Comparison of ENCODE assay signal across 1 cellular context in the genomic region with DNA sequence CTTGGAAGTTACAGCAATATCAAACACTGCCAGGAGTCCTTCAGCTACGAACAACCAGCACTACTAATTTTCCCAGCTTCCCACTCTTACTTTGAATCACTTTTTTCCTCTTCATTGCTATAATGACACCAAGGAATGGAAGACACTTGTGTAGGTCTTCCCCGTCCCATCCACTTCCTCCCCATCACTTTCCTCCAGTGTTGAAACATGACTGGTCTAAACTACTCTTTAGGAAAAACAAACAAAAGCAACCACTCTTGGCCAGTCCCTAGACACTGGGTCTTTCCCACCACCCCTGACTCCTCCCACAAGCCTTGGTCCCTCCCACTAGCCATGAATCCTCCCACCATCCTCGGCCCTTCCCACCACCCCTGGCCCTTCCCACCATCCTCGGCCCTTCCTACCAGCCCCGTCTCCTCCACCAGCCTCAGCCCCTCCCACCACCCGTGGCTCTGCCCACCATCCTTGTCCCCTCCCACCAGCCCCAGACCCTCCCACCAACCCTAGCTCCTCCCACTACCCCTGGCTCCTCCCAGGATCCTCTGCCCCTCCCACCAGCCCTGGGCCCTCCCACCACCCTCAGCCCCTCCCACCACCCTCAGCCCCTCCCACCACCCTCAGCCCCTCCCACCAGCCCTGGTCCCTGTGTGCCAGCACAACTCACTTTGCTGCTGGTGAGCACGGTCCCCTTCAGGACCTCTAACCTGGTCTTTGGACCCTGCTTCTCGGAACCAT.
TF ChIP-seq lines count a peak whose summit lies in the region.

No MANE protein-coding gene starts in this region.

TF ChIP-seq in K562, 482 proteins besides CTCF, POLR2A, EP300 and RAD21 (continued from another document):
- TF ChIP-seq, protein P1, sequence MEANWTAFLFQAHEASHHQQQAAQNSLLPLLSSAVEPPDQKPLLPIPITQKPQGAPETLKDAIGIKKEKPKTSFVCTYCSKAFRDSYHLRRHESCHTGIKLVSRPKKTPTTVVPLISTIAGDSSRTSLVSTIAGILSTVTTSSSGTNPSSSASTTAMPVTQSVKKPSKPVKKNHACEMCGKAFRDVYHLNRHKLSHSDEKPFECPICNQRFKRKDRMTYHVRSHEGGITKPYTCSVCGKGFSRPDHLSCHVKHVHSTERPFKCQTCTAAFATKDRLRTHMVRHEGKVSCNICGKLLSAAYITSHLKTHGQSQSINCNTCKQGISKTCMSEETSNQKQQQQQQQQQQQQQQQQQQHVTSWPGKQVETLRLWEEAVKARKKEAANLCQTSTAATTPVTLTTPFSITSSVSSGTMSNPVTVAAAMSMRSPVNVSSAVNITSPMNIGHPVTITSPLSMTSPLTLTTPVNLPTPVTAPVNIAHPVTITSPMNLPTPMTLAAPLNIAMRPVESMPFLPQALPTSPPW (CRISPR knock-in tag; IDR thresholded peaks at IDR 0.05) = peak; percentile 49
- TF ChIP-seq, protein P2, sequence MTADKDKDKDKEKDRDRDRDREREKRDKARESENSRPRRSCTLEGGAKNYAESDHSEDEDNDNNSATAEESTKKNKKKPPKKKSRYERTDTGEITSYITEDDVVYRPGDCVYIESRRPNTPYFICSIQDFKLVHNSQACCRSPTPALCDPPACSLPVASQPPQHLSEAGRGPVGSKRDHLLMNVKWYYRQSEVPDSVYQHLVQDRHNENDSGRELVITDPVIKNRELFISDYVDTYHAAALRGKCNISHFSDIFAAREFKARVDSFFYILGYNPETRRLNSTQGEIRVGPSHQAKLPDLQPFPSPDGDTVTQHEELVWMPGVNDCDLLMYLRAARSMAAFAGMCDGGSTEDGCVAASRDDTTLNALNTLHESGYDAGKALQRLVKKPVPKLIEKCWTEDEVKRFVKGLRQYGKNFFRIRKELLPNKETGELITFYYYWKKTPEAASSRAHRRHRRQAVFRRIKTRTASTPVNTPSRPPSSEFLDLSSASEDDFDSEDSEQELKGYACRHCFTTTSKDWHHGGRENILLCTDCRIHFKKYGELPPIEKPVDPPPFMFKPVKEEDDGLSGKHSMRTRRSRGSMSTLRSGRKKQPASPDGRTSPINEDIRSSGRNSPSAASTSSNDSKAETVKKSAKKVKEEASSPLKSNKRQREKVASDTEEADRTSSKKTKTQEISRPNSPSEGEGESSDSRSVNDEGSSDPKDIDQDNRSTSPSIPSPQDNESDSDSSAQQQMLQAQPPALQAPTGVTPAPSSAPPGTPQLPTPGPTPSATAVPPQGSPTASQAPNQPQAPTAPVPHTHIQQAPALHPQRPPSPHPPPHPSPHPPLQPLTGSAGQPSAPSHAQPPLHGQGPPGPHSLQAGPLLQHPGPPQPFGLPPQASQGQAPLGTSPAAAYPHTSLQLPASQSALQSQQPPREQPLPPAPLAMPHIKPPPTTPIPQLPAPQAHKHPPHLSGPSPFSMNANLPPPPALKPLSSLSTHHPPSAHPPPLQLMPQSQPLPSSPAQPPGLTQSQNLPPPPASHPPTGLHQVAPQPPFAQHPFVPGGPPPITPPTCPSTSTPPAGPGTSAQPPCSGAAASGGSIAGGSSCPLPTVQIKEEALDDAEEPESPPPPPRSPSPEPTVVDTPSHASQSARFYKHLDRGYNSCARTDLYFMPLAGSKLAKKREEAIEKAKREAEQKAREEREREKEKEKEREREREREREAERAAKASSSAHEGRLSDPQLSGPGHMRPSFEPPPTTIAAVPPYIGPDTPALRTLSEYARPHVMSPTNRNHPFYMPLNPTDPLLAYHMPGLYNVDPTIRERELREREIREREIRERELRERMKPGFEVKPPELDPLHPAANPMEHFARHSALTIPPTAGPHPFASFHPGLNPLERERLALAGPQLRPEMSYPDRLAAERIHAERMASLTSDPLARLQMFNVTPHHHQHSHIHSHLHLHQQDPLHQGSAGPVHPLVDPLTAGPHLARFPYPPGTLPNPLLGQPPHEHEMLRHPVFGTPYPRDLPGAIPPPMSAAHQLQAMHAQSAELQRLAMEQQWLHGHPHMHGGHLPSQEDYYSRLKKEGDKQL (CRISPR knock-in tag; IDR thresholded peaks at IDR 0.05; ENCODE audit: borderline replicate concordance) = no peak
- TF ChIP-seq, protein P3, sequence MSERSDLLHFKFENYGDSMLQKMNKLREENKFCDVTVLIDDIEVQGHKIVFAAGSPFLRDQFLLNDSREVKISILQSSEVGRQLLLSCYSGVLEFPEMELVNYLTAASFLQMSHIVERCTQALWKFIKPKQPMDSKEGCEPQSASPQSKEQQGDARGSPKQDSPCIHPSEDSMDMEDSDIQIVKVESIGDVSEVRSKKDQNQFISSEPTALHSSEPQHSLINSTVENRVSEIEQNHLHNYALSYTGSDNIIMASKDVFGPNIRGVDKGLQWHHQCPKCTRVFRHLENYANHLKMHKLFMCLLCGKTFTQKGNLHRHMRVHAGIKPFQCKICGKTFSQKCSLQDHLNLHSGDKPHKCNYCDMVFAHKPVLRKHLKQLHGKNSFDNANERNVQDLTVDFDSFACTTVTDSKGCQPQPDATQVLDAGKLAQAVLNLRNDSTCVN (CRISPR knock-in tag; IDR thresholded peaks at IDR 0.05) = 0 out of 2 replicates have a peak, but pooled peaks have one; percentile 41
- TF ChIP-seq SPI1 (IDR thresholded peaks at IDR 0.05; ENCODE audit: borderline replicate concordance, low read depth, low read length) (0 out of 2 replicates have a peak, but pooled peaks have one; percentile 5), ZBTB7A (IDR thresholded peaks at IDR 0.05; ENCODE audit: borderline replicate concordance, control insufficient read depth, low read depth, low read length) (0 out of 2 replicates have a peak, but pooled peaks have one; percentile 24)
- TF ChIP-seq, protein P4, sequence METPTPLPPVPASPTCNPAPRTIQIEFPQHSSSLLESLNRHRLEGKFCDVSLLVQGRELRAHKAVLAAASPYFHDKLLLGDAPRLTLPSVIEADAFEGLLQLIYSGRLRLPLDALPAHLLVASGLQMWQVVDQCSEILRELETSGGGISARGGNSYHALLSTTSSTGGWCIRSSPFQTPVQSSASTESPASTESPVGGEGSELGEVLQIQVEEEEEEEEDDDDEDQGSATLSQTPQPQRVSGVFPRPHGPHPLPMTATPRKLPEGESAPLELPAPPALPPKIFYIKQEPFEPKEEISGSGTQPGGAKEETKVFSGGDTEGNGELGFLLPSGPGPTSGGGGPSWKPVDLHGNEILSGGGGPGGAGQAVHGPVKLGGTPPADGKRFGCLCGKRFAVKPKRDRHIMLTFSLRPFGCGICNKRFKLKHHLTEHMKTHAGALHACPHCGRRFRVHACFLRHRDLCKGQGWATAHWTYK (CRISPR knock-in tag; IDR thresholded peaks at IDR 0.05) = no peak
